ENCODE assay signal across 2 cellular contexts in genomic region chr18:60198063-60198462, GRCh38.
TF ChIP-seq lines count a peak whose summit lies in the region.

No MANE protein-coding gene starts in this region.

TF ChIP-seq in IMR-90, 13 proteins besides CTCF, POLR2A, EP300 and RAD21:
- no peak for TF ChIP-seq CEBPB (IDR thresholded peaks at IDR 0.05; ENCODE audit: low read depth, low read length)
- no peak for TF ChIP-seq MAZ (IDR thresholded peaks at IDR 0.05; ENCODE audit: borderline replicate concordance, low read depth, low read length)
- no peak for TF ChIP-seq USF2 (IDR thresholded peaks at IDR 0.05; ENCODE audit: low read depth, low read length)
- no peak for TF ChIP-seq CHD1 (IDR thresholded peaks at IDR 0.05; ENCODE audit: low read depth, low read length)
- no peak for TF ChIP-seq FOS (IDR thresholded peaks at IDR 0.05; ENCODE audit: low read depth, low read length)
- TF ChIP-seq MXI1 (IDR thresholded peaks at IDR 0.05; ENCODE audit: borderline replicate concordance, low read depth, low read length): no peak
- no peak for TF ChIP-seq BHLHE40 (IDR thresholded peaks at IDR 0.05; ENCODE audit: low read depth, low read length)
- no peak for TF ChIP-seq NFE2L2 (IDR thresholded peaks at IDR 0.05; ENCODE audit: low read depth, low read length)
- no peak for TF ChIP-seq RFX5 (IDR thresholded peaks at IDR 0.05; ENCODE audit: low read depth, low read length)
- no peak for TF ChIP-seq SMC3 (IDR thresholded peaks at IDR 0.05; ENCODE audit: low read depth, low read length)

TF ChIP-seq in K562, 482 proteins besides CTCF, POLR2A, EP300 and RAD21:
- TF ChIP-seq DIDO1 (tag; IDR thresholded peaks at IDR 0.05; ENCODE audit: low read depth): no peak
- TF ChIP-seq BRD4 (IDR thresholded peaks at IDR 0.05): no peak
- no peak for TF ChIP-seq ZNF274 (IDR thresholded peaks at IDR 0.05; ENCODE audit: borderline replicate concordance, low read depth, low read length)
- no peak for TF ChIP-seq FUS (optimal IDR thresholded peaks at IDR 0.05; ENCODE audit: low read depth, low read length)
- 0 out of 2 replicates have a peak, but pooled peaks have one; percentile 8 for TF ChIP-seq CBFA2T3 (IDR thresholded peaks at IDR 0.05)
